In genomic region chr3:96986241-96986640, GRCh38 we compare ENCODE assay signal across 29 cellular contexts.
"Had no signal": no experiment of that assay in that cellular context is flagged by ENCODE, and none has a peak within 500 bp of the region (broad histone marks: within the 10 kb centered on the region; RNA-seq: fewer than 3 reads in every experiment).

No MANE protein-coding gene starts in this region.

- H3K4me3 ChIP-seq: esophagus squamous epithelium, left lung, lower lobe of right lung, psoas muscle, sigmoid colon, stomach, tibial artery had no signal

- ATAC-seq: left lung; lower lobe of right lung; naive thymus-derived CD8-positive, alpha-beta T cell; psoas muscle; stimulated activated memory B cell treated with anti-CD40 and anti-IgM and Interleukin-4, amounts not matched to agents 10 μg/mL and 1 μg/mL and 100 μg/mL, for 72 hours had no signal

- DNase-seq: activated CD4-positive, alpha-beta memory T cell treated with anti-CD3 and anti-CD28 coated beads for 36 hours; activated CD4-positive, alpha-beta T cell treated with anti-CD3 and anti-CD28 coated beads, Interleukin-2, amount 10 ng/mL, durations not matched to agents 24 days and 14 days; activated CD4-positive, CD25-positive, alpha-beta regulatory T cell treated with anti-CD3 and anti-CD28 coated beads, Interleukin-2, amount 50 U/mL, for 72 hours; activated CD8-positive, alpha-beta memory T cell treated with anti-CD3 and anti-CD28 coated beads, Interleukin-2, amount 50 U/mL, for 4 hours; activated effector memory CD4-positive, alpha-beta T cell treated with anti-CD3 and anti-CD28 coated beads, Interleukin-2, amount 50 U/mL, for 16 hours; activated naive CD4-positive, alpha-beta T cell treated with anti-CD3 and anti-CD28 coated beads, Interleukin-2, amount 10 ng/mL, durations not matched to agents 7 days and 5 days; activated naive CD8-positive, alpha-beta T cell treated with anti-CD3 and anti-CD28 coated beads, Interleukin-2, amount 10 ng/mL, durations not matched to agents 7 days and 5 days; activated T-cell treated with anti-CD3 and anti-CD28 coated beads, Interleukin-2, amount 50 U/mL, for 1 hour; brain microvascular endothelial cell; caudate nucleus; endodermal cell; esophagus squamous epithelium; foreskin melanocyte; kidney glomerular epithelial cell; left lung; lower lobe of right lung; mesenchymal stem cell; naive thymus-derived CD8-positive, alpha-beta T cell; nucleus accumbens; psoas muscle; sigmoid colon; small intestine; stimulated activated CD4-positive, alpha-beta T cell treated with anti-CD3 and anti-CD28 coated beads, Interleukin-1b, Interleukin-23, amount 100 ng/mL, for 48 hours; stimulated activated CD4-positive, alpha-beta T cell treated with anti-CD3 and anti-CD28 coated beads, Interleukin-4, amount 100 ng/mL, for 4 hours; stimulated activated CD8-positive, alpha-beta memory T cell treated with anti-CD3 and anti-CD28 coated beads, Interleukin-4, amount 100 ng/mL, for 48 hours; stomach; T1000; tibial artery had no signal
